ENCODE assay signal across 28 cellular contexts in genomic region chr13:26010487-26011207, GRCh38. TPM values are rescaled to one million over a fixed set of nuclear protein-coding genes. Genes with fewer than 3 reads are reported as not detected.
DNase-seq lines count a peak whose midpoint lies in the region; ATAC-seq and TF ChIP-seq lines count a peak whose summit lies in the region.
"Had no signal": no experiment of that assay in that cellular context is flagged by ENCODE, and none has a peak within 500 bp of the region (broad histone marks: within the 10 kb centered on the region; RNA-seq: fewer than 3 reads in every experiment).

No MANE protein-coding gene starts in this region.

- H3K9ac ChIP-seq in neuronal stem cell (ENCODE audit: low read depth, low read length, poor library complexity): peak overlapping the region; percentile 57

- H3K4me1 ChIP-seq in CD8-positive, alpha-beta T cell (ENCODE audit: insufficient read depth, low read length): peaks cover 17% of the 10 kb centered on the region
- H3K4me1 ChIP-seq in neuronal stem cell (ENCODE audit: control insufficient read depth in 2 of 2, insufficient read depth in 1 of 2, low read depth in 1 of 2, low read length in 2 of 2): peaks cover 0 to 8% of the 10 kb centered on the region in 2 donors
- H3K4me1 ChIP-seq: transverse colon had no signal

- H3K9me3 ChIP-seq in CD8-positive, alpha-beta T cell (ENCODE audit: low read length): no peaks in the 10 kb centered on the region
- H3K9me3 ChIP-seq in T-helper 17 cell (ENCODE audit: control insufficient read depth, low read length, poor library complexity, severe bottlenecking) (no peaks in the 10 kb centered on the region), neuronal stem cell (replicated peaks in 1 of 2; ENCODE audit: control insufficient read depth in 2 of 2, insufficient read depth in 1 of 2, low read depth in 1 of 2, low read length in 2 of 2) (no peaks in the 10 kb centered on the region)

- no peak overlapping the region for H3K4me3 ChIP-seq in CD8-positive, alpha-beta T cell (ENCODE audit: low read depth, low read length)
- no peak overlapping the region for H3K4me3 ChIP-seq in neuronal stem cell (ENCODE audit: low read length in 2 of 2)
- H3K4me3 ChIP-seq: BLaER1 treated with 17β-estradiol and CSF1 and Interleukin-3, amounts not matched to agents 10 nM and 100 nM; coronary artery; transverse colon had no signal

- H2BK120ac ChIP-seq in neuronal stem cell (ENCODE audit: low read depth, low read length): no peak overlapping the region

- no peak overlapping the region for H4K8ac ChIP-seq in neuronal stem cell (ENCODE audit: low read depth, low read length)

- no peaks in the 10 kb centered on the region for H3K27me3 Mint-ChIP-seq in CD8-positive, alpha-beta T cell (ENCODE audit: low read depth)
- peaks cover 6% of the 10 kb centered on the region for H3K27me3 Mint-ChIP-seq in T-helper 17 cell
- H3K27me3 Mint-ChIP-seq: activated CD4-positive, alpha-beta T cell treated with anti-CD3 and anti-CD28 coated beads for 36 hours; activated CD8-positive, alpha-beta T cell treated with anti-CD3 and anti-CD28 coated beads for 36 hours; activated T-helper 17 cell treated with anti-CD3 and anti-CD28 coated beads, Interleukin-2, amount 50 U/mL, for 72 hours had no signal

- peak overlapping the region; percentile 83 for H2AK5ac ChIP-seq in neuronal stem cell (ENCODE audit: low read depth, low read length)

- no peak overlapping the region for H4K91ac ChIP-seq in neuronal stem cell (ENCODE audit: low read depth, low read length, poor library complexity)

- peak overlapping the region; percentile 21 for H3K14ac ChIP-seq in neuronal stem cell (ENCODE audit: low read length)

- no peak overlapping the region for H3K27ac ChIP-seq in CD8-positive, alpha-beta T cell (ENCODE audit: low read depth, low read length)
- no peak overlapping the region for H3K27ac ChIP-seq in neuronal stem cell (replicated peaks; ENCODE audit: low read length)
- H3K27ac ChIP-seq: BLaER1 treated with 17β-estradiol and CSF1 and Interleukin-3, amounts not matched to agents 10 nM and 100 nM; coronary artery; epithelial cell of prostate; transverse colon had no signal

- WGBS in neuronal stem cell (ENCODE audit: extremely low coverage in 2 of 2, insufficient read length in 2 of 2, insufficient replicate concordance in 1 of 2), 2 donors: no CpG with 5 or more reads among the region's 13 CpGs

- H2BK15ac ChIP-seq in neuronal stem cell (ENCODE audit: low read length): peak overlapping the region; percentile 51

- intact Hi-C loops in CD8-positive, alpha-beta T cell (cut with DNase I, micrococcal nuclease): loop anchor here (5.0 to 10.0 kb wide), 6 partner anchors 38 to 1434 kb away; partner anchors contain the start of gene SHISA2 (in 1 of the 2)

- peak overlapping the region; percentile 37 for H3K4me3 Mint-ChIP-seq in CD8-positive, alpha-beta T cell
- no peak overlapping the region for H3K4me3 Mint-ChIP-seq in T-helper 17 cell
- H3K4me3 Mint-ChIP-seq: activated CD4-positive, alpha-beta T cell treated with anti-CD3 and anti-CD28 coated beads for 36 hours; nephron progenitor cell had no signal

- no peaks in the 10 kb centered on the region for H3K36me3 ChIP-seq in CD8-positive, alpha-beta T cell (ENCODE audit: insufficient read depth, low read length)
- H3K36me3 ChIP-seq in neuronal stem cell (replicated peaks in 1 of 2; ENCODE audit: control insufficient read depth in 2 of 2, insufficient read depth in 2 of 2, low read length in 2 of 2): no peaks in the 10 kb centered on the region
- H3K36me3 ChIP-seq: BLaER1 treated with 17β-estradiol and CSF1 and Interleukin-3, amounts not matched to agents 10 nM and 100 nM; transverse colon had no signal

- H3K18ac ChIP-seq in neuronal stem cell (ENCODE audit: low read length): peak overlapping the region; percentile 76

- no peak overlapping the region for H2AFZ ChIP-seq in neuronal stem cell (ENCODE audit: low read length)

- H3K27me3 ChIP-seq in CD8-positive, alpha-beta T cell (ENCODE audit: insufficient read depth, low read length): no peaks in the 10 kb centered on the region
- H3K27me3 ChIP-seq in neuronal stem cell (ENCODE audit: control insufficient read depth in 3 of 3, insufficient read depth in 3 of 3, low read depth in 1 of 3, low read length in 3 of 3): no peaks in the 10 kb centered on the region
- H3K27me3 ChIP-seq: BLaER1 treated with 17β-estradiol and CSF1 and Interleukin-3, amounts not matched to agents 10 nM and 100 nM; transverse colon had no signal

- peak overlapping the region; percentile 66 for H3K27ac Mint-ChIP-seq in CD8-positive, alpha-beta T cell
- peak overlapping the region; percentile 37 for H3K27ac Mint-ChIP-seq in T-helper 17 cell
- H3K27ac Mint-ChIP-seq: activated CD4-positive, alpha-beta T cell treated with anti-CD3 and anti-CD28 coated beads for 36 hours; activated CD8-positive, alpha-beta T cell treated with anti-CD3 and anti-CD28 coated beads for 36 hours; activated T-helper 17 cell treated with anti-CD3 and anti-CD28 coated beads, Interleukin-2, amount 50 U/mL, for 72 hours; nephron progenitor cell; stimulated activated effector memory CD8-positive, alpha-beta T cell treated with anti-CD3 and anti-CD28 coated beads, Interleukin-12 subunit alpha, Interleukin-12 subunit beta, amount 100 ng/mL, for 72 hours had no signal

- no peak for DNase-seq in CD8-positive, alpha-beta T cell
- peak; percentile 34 for DNase-seq in DMS53 treated with DMSO at 0.1 percent for 48 hours (lab: John Stamatoyannopoulos, UW; ENCODE audit: unreplicated experiment)
- DNase-seq in T-helper 17 cell: no peak
- no peak for DNase-seq in neuronal stem cell (ENCODE audit: low spot score)
- DNase-seq: activated CD4-positive, alpha-beta T cell treated with anti-CD3 and anti-CD28 coated beads for 36 hours; activated CD8-positive, alpha-beta T cell treated with anti-CD3 and anti-CD28 coated beads for 36 hours; activated naive CD4-positive, alpha-beta T cell treated with anti-CD3 and anti-CD28 coated beads, Interleukin-2, amount 50 U/mL, for 16 hours; anterior cingulate cortex; Calu3; effector memory CD4-positive, alpha-beta T cell; HCEC 1CT; hypothalamus; Kasumi-1; left cardiac atrium; mammary epithelial cell; NCI-H526; nephron progenitor cell; stimulated activated CD4-positive, alpha-beta T cell treated with anti-CD3 and anti-CD28 coated beads, Interleukin-15, amount 100 ng/mL, for 24 hours; transverse colon had no signal

- H3K79me1 ChIP-seq in neuronal stem cell (ENCODE audit: low read depth, low read length): no peaks in the 10 kb centered on the region

- no peak for ATAC-seq in CD8-positive, alpha-beta T cell
- no peak for ATAC-seq in T-helper 17 cell
- ATAC-seq in HG02885 (IDR thresholded peaks at IDR 0.05; ENCODE audit: poor library complexity, unreplicated experiment): no peak
- ATAC-seq in HG03097 (IDR thresholded peaks at IDR 0.05; ENCODE audit: low FRiP score, unreplicated experiment): no peak
- ATAC-seq in GM21576 (IDR thresholded peaks at IDR 0.05; ENCODE audit: unreplicated experiment): no peak
- ATAC-seq: activated CD4-positive, alpha-beta T cell treated with anti-CD3 and anti-CD28 coated beads for 36 hours; activated CD8-positive, alpha-beta T cell treated with anti-CD3 and anti-CD28 coated beads for 36 hours; activated T-helper 17 cell treated with anti-CD3 and anti-CD28 coated beads, Interleukin-2, amount 50 U/mL, for 72 hours; left cardiac atrium; Right ventricle myocardium inferior; stimulated activated effector memory CD8-positive, alpha-beta T cell treated with anti-CD3 and anti-CD28 coated beads, Interleukin-12 subunit alpha, Interleukin-12 subunit beta, amount 100 ng/mL, for 72 hours had no signal

- no peak overlapping the region for H3K4me2 ChIP-seq in neuronal stem cell (ENCODE audit: insufficient read depth, low read length, poor library complexity, severe bottlenecking)

- CTCF ChIA-PET in CD8-positive, alpha-beta T cell (lab: Charles Lee): no interaction called here

- no peak overlapping the region for H2BK5ac ChIP-seq in neuronal stem cell (ENCODE audit: low read length)

- H3K23ac ChIP-seq in neuronal stem cell (ENCODE audit: low read depth, low read length, poor library complexity): peak overlapping the region; percentile 26

- POLR2A ChIA-PET in CD8-positive, alpha-beta T cell (lab: Charles Lee): no interaction called here

- no peak for TF ChIP-seq CTCF in CD8-positive, alpha-beta T cell (IDR thresholded peaks at IDR 0.05)

- no peaks in the 10 kb centered on the region for H3K36me3 Mint-ChIP-seq in CD8-positive, alpha-beta T cell
- H3K36me3 Mint-ChIP-seq in T-helper 17 cell (ENCODE audit: low read depth): no peaks in the 10 kb centered on the region
- H3K36me3 Mint-ChIP-seq: stimulated activated effector memory CD8-positive, alpha-beta T cell treated with anti-CD3 and anti-CD28 coated beads, Interleukin-12 subunit alpha, Interleukin-12 subunit beta, amount 100 ng/mL, for 72 hours had no signal

- peaks cover 39% of the 10 kb centered on the region for H3K4me1 Mint-ChIP-seq in CD8-positive, alpha-beta T cell (ENCODE audit: low read depth)
- H3K4me1 Mint-ChIP-seq in T-helper 17 cell: peaks cover 2% of the 10 kb centered on the region
- H3K4me1 Mint-ChIP-seq: stimulated activated effector memory CD8-positive, alpha-beta T cell treated with anti-CD3 and anti-CD28 coated beads, Interleukin-12 subunit alpha, Interleukin-12 subunit beta, amount 100 ng/mL, for 72 hours had no signal

- H3K9me3 Mint-ChIP-seq in CD8-positive, alpha-beta T cell: no peaks in the 10 kb centered on the region
- H3K9me3 Mint-ChIP-seq: activated CD8-positive, alpha-beta T cell treated with anti-CD3 and anti-CD28 coated beads for 36 hours; activated T-helper 17 cell treated with anti-CD3 and anti-CD28 coated beads, Interleukin-2, amount 50 U/mL, for 72 hours; stimulated activated effector memory CD8-positive, alpha-beta T cell treated with anti-CD3 and anti-CD28 coated beads, Interleukin-12 subunit alpha, Interleukin-12 subunit beta, amount 100 ng/mL, for 72 hours had no signal

- no peak overlapping the region for H2BK12ac ChIP-seq in neuronal stem cell (ENCODE audit: low read length)

- H3K4ac ChIP-seq in neuronal stem cell (ENCODE audit: low read length): no peak overlapping the region

RNA-seq across cellular contexts. Expression of gene SHISA2, which starts 41.2 kb away (rescaled TPM):
- 1 to 10 TPM; 6.4 to 6.8 TPM for total RNA-seq in CD8-positive, alpha-beta T cell
- total RNA-seq in T-helper 17 cell: under 1 TPM; 0.37 to 0.62 TPM
- polyA plus RNA-seq in neuronal stem cell (2013, experiment 1 of 2): 77.7 TPM
- polyA plus RNA-seq in neuronal stem cell (2013, experiment 2 of 2): 77.2 TPM
- total RNA-seq: transverse colon had no signal

Comparison
In these comparisons a context has a peak if more than half of its experiments do, and no peak if none do; other contexts are left out.
1. RNA of gene SHISA2, which starts 41.2 kb away (total RNA-seq): 6.4 to 6.8 TPM in CD8-positive, alpha-beta T cell; 0.37 to 0.62 TPM in T-helper 17 cell; every median in the first group is over 4 times any median in the second.